In the genomic region with DNA sequence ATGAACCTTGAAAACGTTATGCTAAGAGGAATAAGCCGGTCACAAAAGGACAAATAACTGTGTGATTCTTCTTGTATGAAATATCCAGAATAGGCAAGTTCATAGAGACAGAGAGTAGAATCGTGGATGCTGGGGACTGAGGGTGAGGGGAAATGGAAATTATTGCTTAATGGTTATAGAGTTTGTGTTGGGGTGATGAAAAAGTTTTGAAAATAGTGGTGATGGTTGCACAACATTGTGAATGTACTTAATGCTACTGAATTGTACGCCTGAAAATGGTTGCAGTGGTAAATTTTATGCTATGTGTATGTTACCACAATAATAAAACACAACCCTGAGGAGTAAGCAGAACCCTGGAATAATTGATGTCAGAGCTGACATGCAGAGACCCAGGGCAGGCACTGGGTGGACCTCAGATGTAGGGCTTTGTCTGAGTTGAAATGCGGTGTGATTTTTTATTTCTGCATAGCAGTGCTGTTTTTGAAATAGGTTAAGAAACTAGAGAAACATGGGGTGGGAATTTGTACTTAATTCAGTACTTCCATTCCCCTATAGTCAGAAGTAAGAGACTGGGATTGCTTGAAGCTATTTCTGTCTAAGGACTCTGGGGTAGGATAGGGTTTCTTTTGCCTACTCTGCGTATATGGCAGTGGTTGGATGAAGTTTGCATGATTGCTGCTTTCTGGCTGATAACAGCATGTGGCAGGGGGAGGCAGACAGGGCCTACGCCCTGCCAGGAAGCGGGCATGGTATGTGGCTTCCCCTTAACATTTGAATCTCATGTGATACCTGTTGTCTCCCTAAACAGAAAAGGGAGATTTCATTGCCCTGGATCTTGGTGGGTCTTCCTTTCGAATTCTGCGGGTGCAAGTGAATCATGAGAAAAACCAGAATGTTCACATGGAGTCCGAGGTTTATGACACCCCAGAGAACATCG, we compare ENCODE assay signal across 9 cellular contexts. TPM values are rescaled to one million over a fixed set of nuclear protein-coding genes. Genes with fewer than 3 reads are reported as not detected.
DNase-seq lines count a peak whose midpoint lies in the region; ATAC-seq, FAIRE-seq and TF ChIP-seq lines count a peak whose summit lies in the region.
"Had no signal": no experiment of that assay in that cellular context is flagged by ENCODE, and none has a peak within 500 bp of the region (broad histone marks: within the 10 kb centered on the region; RNA-seq: fewer than 3 reads in every experiment).

No MANE protein-coding gene starts in this region.

- no peak overlapping the region for H2AFZ ChIP-seq in GM23248

- H3K27me3 ChIP-seq in GM23248 (replicated peaks; ENCODE audit: insufficient read depth) (no peaks in the 10 kb centered on the region), psoas muscle (ENCODE audit: insufficient read depth in 3 of 3, low read length in 2 of 3) (no peaks in the 10 kb centered on the region)

- H3K79me2 ChIP-seq in GM23248 (ENCODE audit: insufficient read depth) = peaks cover 88% of the 10 kb centered on the region

- no peaks in the 10 kb centered on the region for H3K27me3 Mint-ChIP-seq in brain

- peak overlapping the region; percentile 0 for H3K4me2 ChIP-seq in GM23248 (ENCODE audit: unreplicated experiment)

- no peak for TF ChIP-seq POLR2A in GM12891 (IDR thresholded peaks at IDR 0.05; ENCODE audit: low read depth, low read length)

- no peak overlapping the region for H3K27ac ChIP-seq in GM23248
- H3K27ac ChIP-seq in RWPE1 = peak overlapping the region; percentile 87
- H3K27ac ChIP-seq in psoas muscle = peak overlapping the region; percentile 93

- POLR2A ChIA-PET in RWPE1 (lab: Yijun Ruan, JAX; ENCODE audit: low non-redundant PET) = no interaction called here

- CTCF ChIA-PET in RWPE1 (lab: Yijun Ruan, JAX) = no interaction called here

- no peaks in the 10 kb centered on the region for H3K9me3 Mint-ChIP-seq in brain

- peaks cover 21% of the 10 kb centered on the region for H3F3A ChIP-seq in GM23248 (ENCODE audit: insufficient read depth)

- H3K9me3 ChIP-seq in GM23248 (ENCODE audit: low read depth) (no peaks in the 10 kb centered on the region), psoas muscle (no peaks in the 10 kb centered on the region)

- no peak for FAIRE-seq in GM12891 (lab: Jason Lieb, UNC)
- FAIRE-seq: H54 had no signal

- peaks cover 57% of the 10 kb centered on the region for H3K36me3 Mint-ChIP-seq in brain

- H3K4me3 ChIP-seq in GM23248 = no peak overlapping the region
- peak overlapping the region; percentile 40 for H3K4me3 ChIP-seq in psoas muscle

- 93% methylated on average over 12 of the region's 12 CpGs for WGBS in GM23248 (ENCODE audit: low coverage in 1 of 2, low lambda C conversion rate in 2 of 2, missing lambda C conversion rate in 2 of 2), 2 experiments
- WGBS in psoas muscle, 3 donors = 62 to 81% (median 62%) methylated on average over 12 of the region's 12 CpGs

- no peaks in the 10 kb centered on the region for H4K20me1 ChIP-seq in GM23248 (ENCODE audit: insufficient read depth)

- H3K27ac Mint-ChIP-seq in brain = peak overlapping the region in 4 of 5 experiments; percentile 0 to 37 (median 28)

- no peaks in the 10 kb centered on the region for H3K9me2 ChIP-seq in GM23248 (ENCODE audit: insufficient read depth)

- H3K4me1 ChIP-seq in GM23248 (ENCODE audit: insufficient read depth) = peaks cover 49% of the 10 kb centered on the region
- peaks cover 59% of the 10 kb centered on the region for H3K4me1 ChIP-seq in psoas muscle

- peaks cover 52% of the 10 kb centered on the region for H3K4me1 Mint-ChIP-seq in brain

- no peak for DNase-seq in GM23248
- DNase-seq in RWPE1 (ENCODE audit: low spot score) = no peak
- no peak for DNase-seq in psoas muscle
- no peak for DNase-seq in amniotic stem cell (lab: John Stamatoyannopoulos, UW)
- no peak for DNase-seq in GM12891 (ENCODE audit: insufficient read length, low spot score)
- DNase-seq in posterior cingulate gyrus = no peak
- DNase-seq in DMS153 treated with DMSO at 0.1 percent for 48 hours (lab: John Stamatoyannopoulos, UW; ENCODE audit: unreplicated experiment) = no peak

- H3K9ac ChIP-seq in GM23248 = no peak overlapping the region

- in situ Hi-C loops in GM23248 (cut with MboI) = no loop called here

- no peak for TF ChIP-seq CTCF in RWPE1 (conservative IDR thresholded peaks at IDR 0.05; ENCODE audit: low read depth)
- TF ChIP-seq CTCF in brain (conservative IDR thresholded peaks at IDR 0.05) = no peak
- no peak for TF ChIP-seq CTCF in psoas muscle (IDR thresholded peaks at IDR 0.05)

- intact Hi-C loops in psoas muscle (cut with DNase I) (loop anchor here (5.0 kb wide), 1 partner anchor 37 kb away; no protein-coding TSS in a partner anchor), posterior cingulate gyrus (cut with DNase I) (no loop called here)

- peaks cover 5% of the 10 kb centered on the region; the same call in 1 of the 2 replicates for H3K36me3 ChIP-seq in GM23248 (ENCODE audit: low read depth)
- peaks cover 0 to 2% of the 10 kb centered on the region in 2 donors for H3K36me3 ChIP-seq in psoas muscle (ENCODE audit: insufficient read depth in 1 of 2, low read depth in 1 of 2)

- ATAC-seq in psoas muscle = peak in 1 of 4 donors; percentile 47

- no peak overlapping the region for H3K4me3 Mint-ChIP-seq in brain

TF ChIP-seq in GM12891, 5 proteins besides CTCF, POLR2A, EP300 and RAD21:
- TF ChIP-seq POLR2AphosphoS5 (IDR thresholded peaks at IDR 0.05; ENCODE audit: low read depth, low read length) (no peak), PAX5 (IDR thresholded peaks at IDR 0.05; ENCODE audit: insufficient read depth, low read length, severe bottlenecking) (no peak), TAF1 (IDR thresholded peaks at IDR 0.05; ENCODE audit: low read depth, low read length) (no peak), SPI1 (IDR thresholded peaks at IDR 0.05; ENCODE audit: low read depth, low read length) (no peak), POU2F2 (IDR thresholded peaks at IDR 0.05; ENCODE audit: low read depth, low read length) (no peak)

RNA-seq across cellular contexts. Expression of gene TACR2, which starts 57.4 kb away (rescaled TPM):
- total RNA-seq in GM23248 (2014; rRNA removed; shearing (Covaris generic)) = 0.54 TPM in 1 of 2 replicates, not detected in the other
- polyA plus RNA-seq in GM23248 (2016; fragmentation: Nextera tagmentation; extraction: Ambion mirVana) (0.24 and 0.25 TPM in 2 replicates), brain (ENCODE audit: insufficient read depth, low read depth, low replicate concordance) (1.0 TPM), psoas muscle (under 1 TPM; 0.25 to 0.61 (median 0.31) TPM)
- total RNA-seq in psoas muscle = under 1 TPM; 0.21 to 0.46 (median 0.23) TPM
- polyA plus RNA-seq in GM12891 (2012; ENCODE audit: low read depth, missing spikeins) = 0.18 TPM
